ENCODE assay signal across 15 cellular contexts in genomic region chr3:38646062-38646461, GRCh38. TPM values are rescaled to one million over a fixed set of nuclear protein-coding genes. Genes with fewer than 3 reads are reported as not detected.
DNase-seq lines count a peak whose midpoint lies in the region; TF ChIP-seq lines count a peak whose summit lies in the region.
"Had no signal": no experiment of that assay in that cellular context is flagged by ENCODE, and none has a peak within 500 bp of the region (broad histone marks: within the 10 kb centered on the region; RNA-seq: fewer than 3 reads in every experiment).

No MANE protein-coding gene starts in this region.

- H3K9me3 ChIP-seq in esophagus muscularis mucosa = no peaks in the 10 kb centered on the region
- H3K9me3 ChIP-seq: MG63 had no signal

- no peaks in the 10 kb centered on the region for H3K36me3 ChIP-seq in esophagus muscularis mucosa
- H3K36me3 ChIP-seq: MG63 had no signal

- TF ChIP-seq CTCF in GM13977 (IDR thresholded peaks at IDR 0.05; ENCODE audit: extremely low read depth, insufficient read depth, missing control alignments) (no peak), esophagus muscularis mucosa (IDR thresholded peaks at IDR 0.05) (no peak)

- H3K27ac ChIP-seq in esophagus muscularis mucosa (replicated peaks in 1 of 4) = no peak overlapping the region
- H3K27ac ChIP-seq: C4-2B, GM23248 had no signal

- in situ Hi-C loops in GM13977 (cut with MboI; ENCODE audit: low pct_unique_long_range_greater_than_20kb, low sequenced_read_pairs, unreplicated experiment) = no loop called here

- peaks cover 20 to 27% (median 22%) of the 10 kb centered on the region in 4 donors for H3K4me1 ChIP-seq in esophagus muscularis mucosa

- H3K27me3 ChIP-seq in esophagus muscularis mucosa = peaks cover 0 to 78% (median 20%) of the 10 kb centered on the region in 4 donors

- DNase-seq in activated CD8-positive, alpha-beta memory T cell treated with anti-CD3 and anti-CD28 coated beads for 24 hours = peak; percentile 13
- no peak for DNase-seq in activated CD8-positive, alpha-beta memory T cell treated with anti-CD3 and anti-CD28 coated beads, Interleukin-2, amount 50 U/mL, for 4 hours
- DNase-seq in GM13977 (ENCODE audit: low spot score) = peak; percentile 4
- peak; percentile 42 for DNase-seq in esophagus muscularis mucosa (ENCODE audit: extremely low spot score)
- peak; percentile 0 for DNase-seq in retina
- DNase-seq in DMS53 treated with DMSO at 0.1 percent for 48 hours (lab: John Stamatoyannopoulos, UW; ENCODE audit: unreplicated experiment) = no peak
- no peak for DNase-seq in activated CD4-positive, alpha-beta T cell treated with anti-CD3 and anti-CD28 coated beads for 4 hours
- DNase-seq in NCI-H1417 (lab: John Stamatoyannopoulos, UW) = no peak
- DNase-seq: HFFc6, MG63, NCI-H1417 treated with DMSO at 0.1 percent for 48 hours, NCI-H187 had no signal

- WGBS in esophagus muscularis mucosa = 96% methylated on average over 4 of the region's 4 CpGs

- TF ChIP-seq EP300 in esophagus muscularis mucosa (IDR thresholded peaks at IDR 0.05) = no peak

- intact Hi-C loops in esophagus muscularis mucosa (cut with DNase I) = loop anchor here (10.0 kb wide), 1 partner anchor 301 kb away; the partner anchor contains the start of gene XYLB

- no peak for TF ChIP-seq POLR2A in esophagus muscularis mucosa (IDR thresholded peaks at IDR 0.05; ENCODE audit: low read depth)

- no peak overlapping the region for H3K4me3 ChIP-seq in esophagus muscularis mucosa
- H3K4me3 ChIP-seq: GM23248, K562, MG63 had no signal

RNA-seq across cellular contexts. Expression of gene SCN5A, which starts 3.4 kb away (rescaled TPM):
- 1 to 10 TPM in 2 of 4 donors, under 1 TPM in 2; 0.42 to 1.3 (median 0.77) TPM for total RNA-seq in esophagus muscularis mucosa
- total RNA-seq: GM23248 had no signal

Comparison
In these comparisons a context has a peak if more than half of its experiments do, and no peak if none do; other contexts are left out.
1. DNase-seq: peak in activated CD8-positive, alpha-beta memory T cell treated with anti-CD3 and anti-CD28 coated beads for 24 hours (single experiment), GM13977 (single experiment), esophagus muscularis mucosa (single experiment) and retina (single experiment); none in activated CD8-positive, alpha-beta memory T cell treated with anti-CD3 and anti-CD28 coated beads, Interleukin-2, amount 50 U/mL, for 4 hours (single experiment), DMS53 treated with DMSO at 0.1 percent for 48 hours (single experiment), activated CD4-positive, alpha-beta T cell treated with anti-CD3 and anti-CD28 coated beads for 4 hours (0 of 2) and NCI-H1417 (0 of 3).